9 cellular contexts compared by ENCODE assay signal in genomic region chr19:16143399-16144215, GRCh38. TPM values are rescaled to one million over a fixed set of nuclear protein-coding genes. Genes with fewer than 3 reads are reported as not detected.
DNase-seq lines count a peak whose midpoint lies in the region; ATAC-seq and TF ChIP-seq lines count a peak whose summit lies in the region.
"Had no signal": no experiment of that assay in that cellular context is flagged by ENCODE, and none has a peak within 500 bp of the region (broad histone marks: within the 10 kb centered on the region; RNA-seq: fewer than 3 reads in every experiment).

Gene HSH2D, plus strand, starts transcription at chr19:16143685. Its CDS starts 5,066 bp downstream, at chr19:16148751.

- H3K27ac Mint-ChIP-seq in activated B cell treated with CpG ODN at 0.5 μM for 24 hours, result peak within 1 kb of the TSS; percentile 99
- H3K27ac Mint-ChIP-seq in dendritic cell treated with granulocyte-macrophage colony-stimulating factor and Interleukin-4, amounts not matched to agents 40 ng/mL and 50 ng/mL, for 4 days, result peak within 1 kb of the TSS; percentile 97

- CTCF ChIA-PET in activated B cell treated with CpG ODN at 0.5 μM for 24 hours (lab: Charles Lee), result interaction anchor here (0.9 to 1.9 kb wide), 9 partner anchors 24 to 102 kb away, joined by 3 to 13 read pairs (median 4); partner anchors contain the start of gene FAM32A

- H3K9me3 Mint-ChIP-seq in activated B cell treated with CpG ODN at 0.5 μM for 24 hours, result no peaks in the 10 kb centered on the region
- H3K9me3 Mint-ChIP-seq in dendritic cell treated with granulocyte-macrophage colony-stimulating factor and Interleukin-4, amounts not matched to agents 40 ng/mL and 50 ng/mL, for 4 days, result no peaks in the 10 kb centered on the region

- peak; percentile 62 for ATAC-seq in GM19397 (IDR thresholded peaks at IDR 0.05; ENCODE audit: unreplicated experiment)
- ATAC-seq in activated B cell treated with CpG ODN at 0.5 μM for 24 hours (ENCODE audit: low read depth), result peak; percentile 71

- no peaks in the 10 kb centered on the region for H3K27me3 ChIP-seq in WERI-Rb-1 (ENCODE audit: insufficient read depth, low read depth, severe bottlenecking)

- H3K4me3 ChIP-seq in skin epidermis (peak within 1 kb of the TSS; percentile 7 to 35 (median 20)), WERI-Rb-1 (ENCODE audit: low read depth, low read length) (no peak within 1 kb of the TSS)

- peaks cover 94% of the 10 kb centered on the region for H3K4me1 Mint-ChIP-seq in activated B cell treated with CpG ODN at 0.5 μM for 24 hours
- peaks cover 69% of the 10 kb centered on the region for H3K4me1 Mint-ChIP-seq in dendritic cell treated with granulocyte-macrophage colony-stimulating factor and Interleukin-4, amounts not matched to agents 40 ng/mL and 50 ng/mL, for 4 days (ENCODE audit: low read depth)

- peak within 1 kb of the TSS; percentile 97 for H3K4me3 Mint-ChIP-seq in activated B cell treated with CpG ODN at 0.5 μM for 24 hours
- H3K4me3 Mint-ChIP-seq in dendritic cell treated with granulocyte-macrophage colony-stimulating factor and Interleukin-4, amounts not matched to agents 40 ng/mL and 50 ng/mL, for 4 days, result peak within 1 kb of the TSS; percentile 89

- no peaks in the 10 kb centered on the region for H3K36me3 ChIP-seq in WERI-Rb-1
- H3K36me3 ChIP-seq: heart right ventricle had no signal

- TF ChIP-seq CTCF in activated B cell treated with CpG ODN at 0.5 μM for 24 hours (IDR thresholded peaks at IDR 0.05), result no peak
- TF ChIP-seq CTCF in WERI-Rb-1 (IDR thresholded peaks at IDR 0.05; ENCODE audit: low read depth, low read length), result no peak

- H3K36me3 Mint-ChIP-seq in activated B cell treated with CpG ODN at 0.5 μM for 24 hours (ENCODE audit: low read depth), result peaks cover 25% of the 10 kb centered on the region
- H3K36me3 Mint-ChIP-seq in dendritic cell treated with granulocyte-macrophage colony-stimulating factor and Interleukin-4, amounts not matched to agents 40 ng/mL and 50 ng/mL, for 4 days (ENCODE audit: low read depth), result peaks cover 12% of the 10 kb centered on the region

- POLR2A ChIA-PET in activated B cell treated with CpG ODN at 0.5 μM for 24 hours (lab: Charles Lee), result interaction anchor here (0.5 to 15.4 kb wide), 40 partner anchors 9 to 1764 kb away, joined by 3 to 338 read pairs (median 6); partner anchors contain the start of genes AP1M1, FAM32A, RAB8A and TPM4

- H3K27ac ChIP-seq in skin epidermis (peak within 1 kb of the TSS in 17 of 21 experiments; percentile 14 to 96 (median 67)), WERI-Rb-1 (no peak within 1 kb of the TSS)

- intact Hi-C loops in activated B cell treated with CpG ODN at 0.5 μM for 24 hours (cut with micrococcal nuclease), result loop anchor here (1.0 to 5.0 kb wide), 6 partner anchors 25 to 444 kb away; partner anchors contain the start of gene RAB8A
- intact Hi-C loops in dendritic cell treated with granulocyte-macrophage colony-stimulating factor and Interleukin-4, amounts not matched to agents 40 ng/mL and 50 ng/mL, for 4 days (cut with micrococcal nuclease), result loop anchor here (1.0 to 5.0 kb wide), 2 partner anchors 25 to 44 kb away; partner anchors contain the start of gene FAM32A

- DNase-seq in CD1c-positive myeloid dendritic cell (ENCODE audit: extremely low spot score) (peak; percentile 82), KG1 (lab: John Stamatoyannopoulos, UW) (peak; percentile 30), activated B cell treated with CpG ODN at 0.5 μM for 24 hours (peak; percentile 82), WERI-Rb-1 (no peak), cerebellum (ENCODE audit: low spot score) (no peak)

- H3K27me3 Mint-ChIP-seq in activated B cell treated with CpG ODN at 0.5 μM for 24 hours, result no peaks in the 10 kb centered on the region
- H3K27me3 Mint-ChIP-seq in dendritic cell treated with granulocyte-macrophage colony-stimulating factor and Interleukin-4, amounts not matched to agents 40 ng/mL and 50 ng/mL, for 4 days, result no peaks in the 10 kb centered on the region

- no peaks in the 10 kb centered on the region for H3K9me3 ChIP-seq in WERI-Rb-1 (ENCODE audit: severe bottlenecking)
- H3K9me3 ChIP-seq: heart right ventricle had no signal

RNA-seq across cellular contexts. Expression of gene HSH2D, which starts in this region (rescaled TPM):
- total RNA-seq in activated B cell treated with CpG ODN at 0.5 μM for 24 hours (172 and 191 TPM in 2 replicates), cerebellum (not detected)

Comparison
In these comparisons a context has a peak if more than half of its experiments do, and no peak if none do; other contexts are left out.
1. RNA of gene HSH2D (total RNA-seq): 172 to 191 TPM in activated B cell treated with CpG ODN at 0.5 μM for 24 hours; not detected in cerebellum (single experiment); every median in the first group is over 100 times any median in the second.
2. DNase-seq: peak in CD1c-positive myeloid dendritic cell (single experiment), KG1 (single experiment) and activated B cell treated with CpG ODN at 0.5 μM for 24 hours (single experiment); none in WERI-Rb-1 (single experiment) and cerebellum (single experiment).